12 cellular contexts compared by ENCODE assay signal in the genomic region with DNA sequence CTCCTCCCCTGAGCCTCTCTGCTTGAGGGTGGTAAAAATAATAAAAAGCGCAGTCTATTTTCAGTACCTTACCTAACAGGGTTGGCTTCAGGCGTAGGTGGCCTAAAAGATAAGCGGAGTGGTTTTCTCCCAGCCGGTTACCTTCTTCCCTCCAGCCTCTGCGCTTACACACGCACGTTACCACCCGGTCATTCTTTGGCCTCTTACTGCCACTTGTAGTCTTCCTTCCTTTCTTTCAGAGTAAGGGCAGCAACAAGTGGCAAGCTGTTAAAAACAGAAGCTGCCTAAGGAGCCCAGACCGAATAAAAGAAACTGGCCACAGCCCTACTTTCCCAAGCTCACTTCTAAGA. TPM values are rescaled to one million over a fixed set of nuclear protein-coding genes. Genes with fewer than 3 reads are reported as not detected.
DNase-seq lines count a peak whose midpoint lies in the region; ATAC-seq and TF ChIP-seq lines count a peak whose summit lies in the region.
"Had no signal": no experiment of that assay in that cellular context is flagged by ENCODE, and none has a peak within 500 bp of the region (broad histone marks: within the 10 kb centered on the region; RNA-seq: fewer than 3 reads in every experiment).

No MANE protein-coding gene starts in this region.

- no peak for TF ChIP-seq POLR2A in stomach (IDR thresholded peaks at IDR 0.05)

- DNase-seq in mammary epithelial cell: no peak
- no peak for DNase-seq in stomach
- no peak for DNase-seq in activated effector memory CD4-positive, alpha-beta T cell treated with anti-CD3 and anti-CD28 coated beads, Interleukin-2, amount 50 U/mL, for 16 hours
- DNase-seq in DMS 273 treated with DMSO at 0.1 percent for 48 hours (lab: John Stamatoyannopoulos, UW): no peak
- DNase-seq in putamen (ENCODE audit: low spot score): no peak
- DNase-seq: COR-L47 had no signal

- intact Hi-C loops in mammary epithelial cell (cut with micrococcal nuclease): loop anchor here (5.0 kb wide), 2 partner anchors 148 to 198 kb away; a partner anchor contains a TSS
- intact Hi-C loops in stomach (cut with DNase I; ENCODE audit: low total_unique reads): loop anchor here (10.0 kb wide), 1 partner anchor 129 kb away; no protein-coding TSS in a partner anchor

- CTCF ChIA-PET in mammary epithelial cell (lab: Charles Lee; ENCODE audit: low non-redundant PET): no interaction called here

- dilution Hi-C loops in mammary epithelial cell (cut with HindIII; ENCODE audit: low sequenced_read_pairs): no loop called here

- H3K4me1 ChIP-seq in HUES64 (ENCODE audit: insufficient read depth, low read length): peaks cover 39% of the 10 kb centered on the region
- H3K4me1 ChIP-seq in mammary epithelial cell (ENCODE audit: insufficient read depth, low read length): peaks cover 27% of the 10 kb centered on the region
- peaks cover 6 to 49% (median 14%) of the 10 kb centered on the region in 4 donors for H3K4me1 ChIP-seq in stomach

- no peaks in the 10 kb centered on the region for H3K36me3 ChIP-seq in HUES64 (ENCODE audit: insufficient read depth, low read length)
- no peaks in the 10 kb centered on the region for H3K36me3 ChIP-seq in mammary epithelial cell (ENCODE audit: insufficient read depth, low read length)
- no peaks in the 10 kb centered on the region for H3K36me3 ChIP-seq in stomach

- H3K9ac ChIP-seq in HUES64 (ENCODE audit: low read depth, low read length) (peak overlapping the region; percentile 76; the same call in 1 of the 2 replicates), mammary epithelial cell (ENCODE audit: insufficient read depth, low read length) (no peak overlapping the region)

- ATAC-seq in HG03378 (IDR thresholded peaks at IDR 0.05; ENCODE audit: unreplicated experiment): no peak

- in situ Hi-C loops in mammary epithelial cell (cut with MboI; ENCODE audit: low sequenced_read_pairs in 2 of 2): loop anchor here in 1 of 2 donors (25.0 kb wide), 1 partner anchor 183 kb away; no protein-coding TSS in a partner anchor

- H3K27me3 ChIP-seq in HUES64 (ENCODE audit: insufficient read depth, low read length) (no peaks in the 10 kb centered on the region), mammary epithelial cell (ENCODE audit: insufficient read depth, low read length) (no peaks in the 10 kb centered on the region), stomach (peaks cover 0 to 3% (median 0%) of the 10 kb centered on the region in 3 donors)

- H3K4me3 ChIP-seq in HUES64 (ENCODE audit: low read length) (no peak overlapping the region), mammary epithelial cell (replicated peaks in 1 of 3; ENCODE audit: insufficient read depth in 1 of 3, low read depth in 2 of 3, low read length in 3 of 3) (no peak overlapping the region), iPS-18c (ENCODE audit: insufficient read depth, low read depth, low read length) (peak overlapping the region; percentile 28; the same call in 1 of the 2 replicates), stomach (peak overlapping the region; percentile 18 to 33 (median 20))

- TF ChIP-seq CTCF in mammary epithelial cell (conservative IDR thresholded peaks at IDR 0.05 in 1 of 2, IDR thresholded peaks at IDR 0.05 in 1 of 2; ENCODE audit: extremely low read depth in 1 of 2, insufficient read depth in 1 of 2, low read depth in 1 of 2, low read length in 2 of 2): no peak
- no peak for TF ChIP-seq CTCF in stomach (IDR thresholded peaks at IDR 0.05)

- no peak for TF ChIP-seq EP300 in stomach (IDR thresholded peaks at IDR 0.05)

- peak overlapping the region; percentile 52 for H3K4me2 ChIP-seq in mammary epithelial cell (ENCODE audit: insufficient read depth, low read depth, low read length)

- WGBS in HUES64: 80% methylated on average over 9 of the region's 9 CpGs
- WGBS in mammary epithelial cell (ENCODE audit: low coverage, missing lambda C conversion rate): 44% methylated on average over 9 of the region's 9 CpGs
- 29 to 58% (median 39%) methylated on average over 9 of the region's 9 CpGs for WGBS in stomach, 5 donors

- H3K9me3 ChIP-seq in HUES64 (ENCODE audit: insufficient read depth, low read depth, low read length): 0 out of 2 replicates have a peak, but pooled peaks cover 3% of the 10 kb centered on the region
- no peaks in the 10 kb centered on the region for H3K9me3 ChIP-seq in mammary epithelial cell (replicated peaks; ENCODE audit: insufficient read depth, low read length)
- H3K9me3 ChIP-seq in iPS-18c (ENCODE audit: control insufficient read depth, insufficient read depth, low read length): peaks cover 4% of the 10 kb centered on the region
- H3K9me3 ChIP-seq in stomach: no peaks in the 10 kb centered on the region

- no TSS peak for BruUV-seq in mammary epithelial cell (replicated peaks; lab: Mats Ljungman, UMichigan)

- H3K27ac ChIP-seq in HUES64 (ENCODE audit: low read depth, low read length) (peak overlapping the region; percentile 96; the same call in 1 of the 2 replicates), mammary epithelial cell (ENCODE audit: insufficient read depth, low read depth, low read length) (no peak overlapping the region), stomach (peak overlapping the region in 2 of 5 donors; percentile 26 to 60)

- H3K79me2 ChIP-seq in mammary epithelial cell (ENCODE audit: insufficient read depth, low read length): no peaks in the 10 kb centered on the region

- no peaks in the 10 kb centered on the region for H4K20me1 ChIP-seq in mammary epithelial cell (ENCODE audit: insufficient read depth, low read length)

- peak overlapping the region; percentile 94 for H2AFZ ChIP-seq in mammary epithelial cell (ENCODE audit: low read depth, low read length)

RNA-seq across cellular contexts. Expression of a gene that starts 35.4 kb away (rescaled TPM):
- polyA plus RNA-seq in HUES64 (2013, experiment 1 of 2): 0.10 TPM
- polyA plus RNA-seq in HUES64 (2013, experiment 2 of 2): not detected
- not detected for total RNA-seq in mammary epithelial cell
- polyA plus RNA-seq in mammary epithelial cell: not detected
- not detected for polyA minus RNA-seq in mammary epithelial cell
- total RNA-seq in stomach: 10 to 100 TPM in 2 of 5 donors, not detected in 3; 25.9 to 89.8 TPM
- under 1 TPM in 2 of 3 donors, not detected in 1; 0.12 to 0.15 TPM for polyA plus RNA-seq in stomach
- total RNA-seq: osteoblast had no signal

RNA-seq across cellular contexts. Expression of a gene that starts 42.8 kb away (rescaled TPM):
- not detected for polyA plus RNA-seq in HUES64 (2013, experiment 1 of 2)
- polyA plus RNA-seq in HUES64 (2013, experiment 2 of 2): not detected
- total RNA-seq in mammary epithelial cell (1 to 10 TPM in 1 of 2 donors, under 1 TPM in 1; 0.24 to 2.8 TPM), stomach (1 to 10 TPM in 1 of 5 donors, not detected in 4; 1.1 TPM)
- polyA plus RNA-seq in mammary epithelial cell (0.34 TPM), stomach (100 to 1,000 TPM in 1 of 3 donors, under 1 TPM in 1, not detected in 1; 0.46 to 142 TPM)
- polyA minus RNA-seq in mammary epithelial cell: not detected
- total RNA-seq: cerebellum, osteoblast, T-cell had no signal

Comparison
In these comparisons a context has a peak if more than half of its experiments do, and no peak if none do; other contexts are left out.
1. H3K4me3 ChIP-seq: peak in iPS-18c (single experiment) and stomach (4 of 4); none in HUES64 (single experiment) and mammary epithelial cell (0 of 3).